In genomic region chr10:126186746-126187145, GRCh38 we compare ENCODE assay signal across 18 cellular contexts.
DNase-seq lines count a peak whose midpoint lies in the region; ATAC-seq, FAIRE-seq and TF ChIP-seq lines count a peak whose summit lies in the region.
"Had no signal": no experiment of that assay in that cellular context is flagged by ENCODE, and none has a peak within 500 bp of the region (broad histone marks: within the 10 kb centered on the region; RNA-seq: fewer than 3 reads in every experiment).

No MANE protein-coding gene starts in this region.

- H3K36me3 ChIP-seq in IMR-90 (ENCODE audit: control insufficient read depth, insufficient read depth, low read length) (no peaks in the 10 kb centered on the region), bronchial epithelial cell (ENCODE audit: control insufficient read depth, insufficient read depth, low read length) (no peaks in the 10 kb centered on the region), osteoblast (ENCODE audit: insufficient read depth, low read length) (peaks cover 12% of the 10 kb centered on the region)

- H3K79me1 ChIP-seq in IMR-90 (ENCODE audit: low read depth in 1 of 2, low read length in 2 of 2) = no peaks in the 10 kb centered on the region

- H4K5ac ChIP-seq in IMR-90 (ENCODE audit: low read depth, low read length) = no peak overlapping the region

- 0 out of 2 replicates have a peak, but pooled peaks cover 2% of the 10 kb centered on the region for H3K9me1 ChIP-seq in IMR-90 (ENCODE audit: insufficient read depth, low read length)

- ATAC-seq in IMR-90 (ENCODE audit: low read depth) = peak; percentile 57
- no peak for ATAC-seq in HG03469 (IDR thresholded peaks at IDR 0.05; ENCODE audit: unreplicated experiment)
- ATAC-seq in HG03432 (IDR thresholded peaks at IDR 0.05; ENCODE audit: unreplicated experiment) = no peak

- H3K4me1 ChIP-seq in IMR-90 (ENCODE audit: control insufficient read depth, insufficient read depth, low read length) (peaks cover 2% of the 10 kb centered on the region; the same call in 1 of the 2 replicates), osteoblast (ENCODE audit: insufficient read depth, low read length) (peaks cover 35% of the 10 kb centered on the region)
- H3K4me1 ChIP-seq: Caco-2 had no signal

- no peak overlapping the region for H2AFZ ChIP-seq in IMR-90 (replicated peaks; ENCODE audit: low read length, poor library complexity)
- no peak overlapping the region for H2AFZ ChIP-seq in osteoblast (ENCODE audit: low read length)

- no peak for TF ChIP-seq RAD21 in IMR-90 (IDR thresholded peaks at IDR 0.05; ENCODE audit: low read length)

- no peak overlapping the region for H2BK20ac ChIP-seq in IMR-90 (ENCODE audit: low read depth, low read length)

- peaks cover 42% of the 10 kb centered on the region for H3K79me2 ChIP-seq in osteoblast (ENCODE audit: insufficient read depth, low read length)

- no peak overlapping the region for H3K18ac ChIP-seq in IMR-90 (ENCODE audit: low read depth, low read length)

- H2AK9ac ChIP-seq in IMR-90 (replicated peaks; ENCODE audit: low read depth, low read length, poor library complexity) = no peak overlapping the region

- H3K4me2 ChIP-seq in IMR-90 (ENCODE audit: low read depth, low read length) (no peak overlapping the region), osteoblast (ENCODE audit: insufficient read depth, low read length) (no peak overlapping the region)

- H3K4ac ChIP-seq in IMR-90 (ENCODE audit: low read depth, low read length) = no peak overlapping the region

- H3K27me3 ChIP-seq in IMR-90 (ENCODE audit: control insufficient read depth, insufficient read depth, low read length) (no peaks in the 10 kb centered on the region), bronchial epithelial cell (ENCODE audit: control insufficient read depth, insufficient read depth, low read length) (no peaks in the 10 kb centered on the region), osteoblast (ENCODE audit: insufficient read depth, low read length) (no peaks in the 10 kb centered on the region)
- H3K27me3 ChIP-seq: MG63 had no signal

- intact Hi-C loops in IMR-90 (cut with micrococcal nuclease) = no loop called here

- no peak overlapping the region for H3K23ac ChIP-seq in IMR-90 (ENCODE audit: low read depth, low read length)

- H2AK5ac ChIP-seq in IMR-90 (ENCODE audit: low read depth, low read length) = no peak overlapping the region

- H3K14ac ChIP-seq in IMR-90 (replicated peaks; ENCODE audit: low read depth, low read length) = no peak overlapping the region

- H4K8ac ChIP-seq in IMR-90 (ENCODE audit: low read depth in 2 of 2, low read length in 2 of 2) = no peak overlapping the region

- H3K9ac ChIP-seq in IMR-90 (ENCODE audit: low read depth, low read length) = no peak overlapping the region

- CTCF ChIA-PET in IMR-90 (lab: Yijun Ruan, JAX) = no interaction called here

- H3K9me3 ChIP-seq in IMR-90 (ENCODE audit: control insufficient read depth, insufficient read depth, low read length) (no peaks in the 10 kb centered on the region), osteoblast (ENCODE audit: low read depth, low read length) (no peaks in the 10 kb centered on the region)
- H3K9me3 ChIP-seq: Caco-2, MG63 had no signal

- H2BK120ac ChIP-seq in IMR-90 (ENCODE audit: low read depth, low read length) = no peak overlapping the region

- no peak overlapping the region for H2BK15ac ChIP-seq in IMR-90 (ENCODE audit: low read depth, low read length)

- BruUV-seq in IMR-90 (replicated peaks; lab: Mats Ljungman, UMichigan) = no TSS peak

- no peaks in the 10 kb centered on the region for H4K20me1 ChIP-seq in IMR-90 (ENCODE audit: insufficient read depth, low read length)
- no peaks in the 10 kb centered on the region for H4K20me1 ChIP-seq in osteoblast (ENCODE audit: insufficient read depth, low read length)

- no peak for TF ChIP-seq POLR2A in IMR-90 (IDR thresholded peaks at IDR 0.05; ENCODE audit: low read depth, low read length)

- H3K27ac ChIP-seq in IMR-90 (ENCODE audit: insufficient read depth, low read length) (no peak overlapping the region), osteoblast (ENCODE audit: low read depth, low read length) (peak overlapping the region; percentile 85)

- no peak overlapping the region for H3K4me3 ChIP-seq in IMR-90 (ENCODE audit: insufficient read depth, low read depth, low read length)
- H3K4me3 ChIP-seq in bronchial epithelial cell (ENCODE audit: low read depth, low read length) = no peak overlapping the region
- H3K4me3 ChIP-seq in osteoblast (ENCODE audit: insufficient read depth, low read length) = no peak overlapping the region
- H3K4me3 ChIP-seq: MG63 had no signal

- no CpG with 5 or more reads among the region's 5 CpGs for WGBS in IMR-90 (ENCODE audit: extremely low coverage in 2 of 2, insufficient read length in 1 of 2), 2 experiments

- no peak overlapping the region for H3K56ac ChIP-seq in IMR-90 (ENCODE audit: extremely low read depth, insufficient read depth, low read length)

- in situ Hi-C loops in IMR-90 (cut with MboI; ENCODE audit: low sequenced_read_pairs) = no loop called here

- no peak for TF ChIP-seq CTCF in IMR-90 (conservative IDR thresholded peaks at IDR 0.05; ENCODE audit: low read depth, low read length)
- no peak for TF ChIP-seq CTCF in bronchial epithelial cell (IDR thresholded peaks at IDR 0.05; ENCODE audit: insufficient read depth, low read length, severe bottlenecking)
- no peak for TF ChIP-seq CTCF in osteoblast (IDR thresholded peaks at IDR 0.05; ENCODE audit: extremely low read depth, low read depth, low read length)
- TF ChIP-seq CTCF in GM20000 (IDR thresholded peaks at IDR 0.05; ENCODE audit: extremely low read depth, missing control alignments) = no peak

- no peak overlapping the region for H4K91ac ChIP-seq in IMR-90 (ENCODE audit: insufficient read depth, low read depth, low read length)

- DNase-seq in DMS53 (lab: John Stamatoyannopoulos, UW) (peak; percentile 61), IMR-90 (peak; percentile 48), bronchial epithelial cell (ENCODE audit: low read depth) (peak; percentile 21), osteoblast (ENCODE audit: insufficient read length, low spot score, missing footprints) (no peak), GM20000 (ENCODE audit: low spot score) (no peak)
- DNase-seq: ACHN, Caco-2, DMS153, GOT3, MG63, NCI-H1092, NCI-H2107, NCI-H2227 treated with DMSO at 0.1 percent for 48 hours, NCI-H524, SHP77 had no signal

- POLR2A ChIA-PET in IMR-90 (lab: Charles Lee; ENCODE audit: unreplicated experiment) = no interaction called here

- H2BK5ac ChIP-seq in IMR-90 (ENCODE audit: low read depth, low read length, poor library complexity, severe bottlenecking) = no peak overlapping the region

- dilution Hi-C loops in IMR-90 (cut with HindIII; ENCODE audit: low sequenced_read_pairs, unreplicated experiment) = no loop called here

- no peak for FAIRE-seq in bronchial epithelial cell (lab: Jason Lieb, UNC)
- FAIRE-seq: HepG2 had no signal

TF ChIP-seq in IMR-90, 13 proteins besides CTCF, POLR2A, EP300 and RAD21:
- no peak for TF ChIP-seq USF2 (IDR thresholded peaks at IDR 0.05; ENCODE audit: low read depth, low read length)
- TF ChIP-seq MXI1 (IDR thresholded peaks at IDR 0.05; ENCODE audit: borderline replicate concordance, low read depth, low read length) = no peak
- TF ChIP-seq FOS (IDR thresholded peaks at IDR 0.05; ENCODE audit: low read depth, low read length) = no peak
- TF ChIP-seq CEBPB (IDR thresholded peaks at IDR 0.05; ENCODE audit: low read depth, low read length) = no peak
- TF ChIP-seq RFX5 (IDR thresholded peaks at IDR 0.05; ENCODE audit: low read depth, low read length) = no peak
- no peak for TF ChIP-seq RCOR1 (IDR thresholded peaks at IDR 0.05; ENCODE audit: insufficient replicate concordance, low read length)
- no peak for TF ChIP-seq MAZ (IDR thresholded peaks at IDR 0.05; ENCODE audit: borderline replicate concordance, low read depth, low read length)

Comparison
In these comparisons a context has a peak if more than half of its experiments do, and no peak if none do; other contexts are left out.
1. DNase-seq: peak in DMS53 (single experiment), IMR-90 (single experiment) and bronchial epithelial cell (single experiment); none in osteoblast (single experiment) and GM20000 (single experiment).